11 cellular contexts compared by ENCODE assay signal in genomic region chr4:162499478-162499877, GRCh38.
DNase-seq lines count a peak whose midpoint lies in the region; ATAC-seq and TF ChIP-seq lines count a peak whose summit lies in the region.
"Had no signal": no experiment of that assay in that cellular context is flagged by ENCODE, and none has a peak within 500 bp of the region (broad histone marks: within the 10 kb centered on the region; RNA-seq: fewer than 3 reads in every experiment).

No MANE protein-coding gene starts in this region.

- intact Hi-C loops in vagina (cut with DNase I), result no loop called here

- POLR2A ChIA-PET in AG04450 (lab: Yijun Ruan, JAX), result no interaction called here

- no peaks in the 10 kb centered on the region for H3K27me3 ChIP-seq in AG04450 (ENCODE audit: control insufficient read depth, insufficient read depth, low read length)
- H3K27me3 ChIP-seq in vagina, result no peaks in the 10 kb centered on the region
- H3K27me3 ChIP-seq: MG63, neutrophil had no signal

- ATAC-seq in GM18907 (IDR thresholded peaks at IDR 0.05; ENCODE audit: unreplicated experiment) (peak; percentile 64), HG03460 (IDR thresholded peaks at IDR 0.05; ENCODE audit: unreplicated experiment) (no peak), HG02970 (IDR thresholded peaks at IDR 0.05; ENCODE audit: low FRiP score, unreplicated experiment) (no peak)

- H3K9me3 ChIP-seq in AG04450 (ENCODE audit: control insufficient read depth, insufficient read depth, low read length) (peaks cover 2% of the 10 kb centered on the region; the same call in 1 of the 2 replicates), vagina (no peaks in the 10 kb centered on the region)
- H3K9me3 ChIP-seq: MG63, neutrophil had no signal

- H3K36me3 ChIP-seq in vagina, result no peaks in the 10 kb centered on the region
- H3K36me3 ChIP-seq: MG63, neutrophil had no signal

- TF ChIP-seq CTCF in AG04450 (IDR thresholded peaks at IDR 0.05; ENCODE audit: low read depth, low read length) (peak; percentile 25; the same call in 1 of the 2 replicates), fibroblast of pulmonary artery (IDR thresholded peaks at IDR 0.05; ENCODE audit: low read length, missing control alignments) (peak; percentile 42), vagina (IDR thresholded peaks at IDR 0.05) (no peak)

- no peaks in the 10 kb centered on the region for H3K4me1 ChIP-seq in vagina

- no peak for TF ChIP-seq POLR2A in vagina (IDR thresholded peaks at IDR 0.05)

- CTCF ChIA-PET in AG04450 (lab: Charles Lee), result interaction anchor here (1.4 to 2.8 kb wide), 2 partner anchors 834 to 1049 kb away, joined by 9 to 19 read pairs; partner anchors contain the start of gene NPY1R

- H3K27ac ChIP-seq in AG04450 (ENCODE audit: low read depth, low read length) (no peak overlapping the region), vagina (no peak overlapping the region)
- H3K27ac ChIP-seq: neutrophil had no signal

- H3K4me3 ChIP-seq in AG04450 (ENCODE audit: low read depth, low read length), result no peak overlapping the region
- no peak overlapping the region for H3K4me3 ChIP-seq in fibroblast of pulmonary artery (replicated peaks; ENCODE audit: low read depth, low read length)
- H3K4me3 ChIP-seq in vagina, result no peak overlapping the region
- H3K4me3 ChIP-seq: MG63 had no signal

- DNase-seq in AG04450 (ENCODE audit: low read depth, low spot score), result no peak
- DNase-seq in NCI-H69 (lab: John Stamatoyannopoulos, UW), result peak; percentile 9
- DNase-seq in fibroblast of pulmonary artery (ENCODE audit: low read depth), result no peak
- DNase-seq in vagina (ENCODE audit: extremely low spot score in 2 of 2), result no peak
- DNase-seq in nucleus accumbens (lab: John Stamatoyannopoulos, UW), result no peak
- DNase-seq: activated effector memory CD4-positive, alpha-beta T cell treated with Interleukin-2 at 50 U/mL for 16 hours; MG63 had no signal

Comparison
In these comparisons a context has a peak if more than half of its experiments do, and no peak if none do; other contexts are left out.
1. CTCF ChIP-seq: peak in AG04450 (single experiment) and fibroblast of pulmonary artery (single experiment); none in vagina (0 of 3).